ENCODE assay signal across 1 cellular context in the genomic region with DNA sequence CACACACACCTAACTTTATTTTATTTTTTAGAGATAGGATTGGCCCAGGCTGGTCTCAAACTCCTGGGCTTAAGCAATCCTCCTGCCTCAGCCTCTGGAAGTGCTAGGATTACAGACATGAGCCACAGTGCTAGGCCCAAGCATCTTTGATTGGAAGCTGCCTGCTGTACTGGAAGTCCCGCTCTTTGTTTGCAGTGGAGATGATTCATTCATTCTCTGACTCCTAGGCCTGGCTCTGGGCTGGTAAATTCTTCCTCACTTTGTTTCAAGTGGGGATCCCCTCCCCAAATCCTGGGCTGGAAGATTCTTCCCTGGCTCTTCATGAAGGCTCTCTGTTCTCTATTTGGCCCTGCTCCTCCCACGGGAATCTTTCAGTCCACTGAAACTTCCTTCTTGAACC.
TF ChIP-seq lines count a peak whose summit lies in the region.

No MANE protein-coding gene starts in this region.

TF ChIP-seq in IMR-90, 13 proteins besides CTCF, POLR2A, EP300 and RAD21 (continued from another document):
- TF ChIP-seq, protein P1, sequence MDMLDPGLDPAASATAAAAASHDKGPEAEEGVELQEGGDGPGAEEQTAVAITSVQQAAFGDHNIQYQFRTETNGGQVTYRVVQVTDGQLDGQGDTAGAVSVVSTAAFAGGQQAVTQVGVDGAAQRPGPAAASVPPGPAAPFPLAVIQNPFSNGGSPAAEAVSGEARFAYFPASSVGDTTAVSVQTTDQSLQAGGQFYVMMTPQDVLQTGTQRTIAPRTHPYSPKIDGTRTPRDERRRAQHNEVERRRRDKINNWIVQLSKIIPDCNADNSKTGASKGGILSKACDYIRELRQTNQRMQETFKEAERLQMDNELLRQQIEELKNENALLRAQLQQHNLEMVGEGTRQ (IDR thresholded peaks at IDR 0.05; ENCODE audit: low read depth, low read length) = no peak
- TF ChIP-seq MXI1 (IDR thresholded peaks at IDR 0.05; ENCODE audit: borderline replicate concordance, low read depth, low read length) = no peak
TF ChIP-seq in IMR-90: peak in this region for 0.
